ENCODE assay signal across 9 cellular contexts in genomic region chr22:39940757-39941305, GRCh38. TPM values are rescaled to one million over a fixed set of nuclear protein-coding genes. Genes with fewer than 3 reads are reported as not detected.
A peak's percentile ranks its signal among the peaks of the same experiment; 100 is the strongest.
DNase-seq lines count a peak whose midpoint lies in the region; ATAC-seq and TF ChIP-seq lines count a peak whose summit lies in the region.
"Had no signal": no experiment of that assay in that cellular context is flagged by ENCODE, and none has a peak within 500 bp of the region (broad histone marks: within the 10 kb centered on the region; RNA-seq: fewer than 3 reads in every experiment).

No MANE protein-coding gene starts in this region.

- no peak for TF ChIP-seq POLR2A in upper lobe of left lung (IDR thresholded peaks at IDR 0.05)

- H3K4me2 ChIP-seq in GM23338 (peak overlapping the region; percentile 56), mesendoderm (ENCODE audit: low read length) (no peak overlapping the region)

- CTCF ChIA-PET in activated B cell treated with CpG ODN at 0.5 μM for 24 hours (lab: Charles Lee), result interaction anchor here (0.9 to 2.9 kb wide), 2 partner anchors 42 to 84 kb away, joined by 3 to 16 read pairs; no protein-coding TSS in a partner anchor

- H2AFZ ChIP-seq in GM23338, result no peak overlapping the region

- H4K8ac ChIP-seq in mesendoderm (ENCODE audit: low read depth, low read length), result no peak overlapping the region

- no peaks in the 10 kb centered on the region for H3K79me2 ChIP-seq in GM23338 (replicated peaks; ENCODE audit: insufficient read depth)
- no peaks in the 10 kb centered on the region for H3K79me2 ChIP-seq in mesendoderm (ENCODE audit: control insufficient read depth, insufficient read depth, low read length)

- H3K27me3 ChIP-seq in GM23338 (ENCODE audit: insufficient read depth), result no peaks in the 10 kb centered on the region
- no peaks in the 10 kb centered on the region for H3K27me3 ChIP-seq in mesendoderm (ENCODE audit: insufficient read depth, low read length, poor library complexity)
- H3K27me3 ChIP-seq in upper lobe of left lung, result no peaks in the 10 kb centered on the region

- no peak overlapping the region for H3K23ac ChIP-seq in mesendoderm (ENCODE audit: low read length)

- H3K56ac ChIP-seq in mesendoderm (ENCODE audit: low read length), result no peak overlapping the region

- H2BK5ac ChIP-seq in mesendoderm (ENCODE audit: low read length), result no peak overlapping the region

- no peaks in the 10 kb centered on the region for H4K20me1 ChIP-seq in GM23338 (replicated peaks; ENCODE audit: insufficient read depth)

- TF ChIP-seq CTCF in GM23338 (conservative IDR thresholded peaks at IDR 0.05; ENCODE audit: low read depth in 2 of 2) (peak in 1 of 2 experiments; percentile 14; a peak in 1 of 4 replicates), activated B cell treated with CpG ODN at 0.5 μM for 24 hours (IDR thresholded peaks at IDR 0.05) (no peak), upper lobe of left lung (IDR thresholded peaks at IDR 0.05) (no peak)

- H2AK5ac ChIP-seq in mesendoderm (ENCODE audit: low read length), result no peak overlapping the region

- H4K5ac ChIP-seq in mesendoderm (ENCODE audit: low read length), result no peak overlapping the region

- no peaks in the 10 kb centered on the region for H3K79me1 ChIP-seq in mesendoderm (ENCODE audit: low read length)

- POLR2A ChIA-PET in activated B cell treated with CpG ODN at 0.5 μM for 24 hours (lab: Charles Lee), result no interaction called here

- no CpG with 5 or more reads among the region's 9 CpGs for WGBS in mesendoderm (ENCODE audit: extremely low coverage, insufficient coverage, low lambda C conversion rate)
- WGBS in upper lobe of left lung, 2 donors, result 68 to 74% methylated on average over 9 of the region's 9 CpGs

- H3K27me3 Mint-ChIP-seq in GM23338 (ENCODE audit: insufficient read depth, low read depth, poor library complexity) (no peaks in the 10 kb centered on the region), activated B cell treated with CpG ODN at 0.5 μM for 24 hours (no peaks in the 10 kb centered on the region)

- no peaks in the 10 kb centered on the region for H3K36me3 Mint-ChIP-seq in GM23338 (ENCODE audit: low read depth)
- no peaks in the 10 kb centered on the region for H3K36me3 Mint-ChIP-seq in activated B cell treated with CpG ODN at 0.5 μM for 24 hours (ENCODE audit: low read depth)

- no peaks in the 10 kb centered on the region for H3K9me2 ChIP-seq in GM23338 (ENCODE audit: insufficient read depth)

- intact Hi-C loops in activated B cell treated with CpG ODN at 0.5 μM for 24 hours (cut with micrococcal nuclease), result loop anchor here (1.0 to 2.0 kb wide), 3 partner anchors 84 to 406 kb away; no protein-coding TSS in a partner anchor

- H3K9ac ChIP-seq in mesendoderm (ENCODE audit: low read length), result no peak overlapping the region

- no peak for TF ChIP-seq EP300 in upper lobe of left lung (IDR thresholded peaks at IDR 0.05)

- no peak overlapping the region for H2BK15ac ChIP-seq in mesendoderm (replicated peaks; ENCODE audit: low read depth)

- H3K4me1 Mint-ChIP-seq in GM23338 (peaks cover 61% of the 10 kb centered on the region), activated B cell treated with CpG ODN at 0.5 μM for 24 hours (peaks cover 73% of the 10 kb centered on the region)

- H3K36me3 ChIP-seq in GM23338 (ENCODE audit: insufficient read depth) (no peaks in the 10 kb centered on the region), mesendoderm (ENCODE audit: control insufficient read depth, insufficient read depth, low read length) (no peaks in the 10 kb centered on the region), upper lobe of left lung (no peaks in the 10 kb centered on the region)
- H3K36me3 ChIP-seq: tibial artery had no signal

- peaks cover 5% of the 10 kb centered on the region; the same call in 1 of the 2 replicates for H3F3A ChIP-seq in GM23338 (replicated peaks; ENCODE audit: low read depth)

- DNase-seq in GM23338 (ENCODE audit: low spot score) (peak; percentile 53), activated B cell treated with CpG ODN at 0.5 μM for 24 hours (no peak), mesendoderm (peak; percentile 43), Kasumi-1 (lab: John Stamatoyannopoulos, UW) (no peak), upper lobe of left lung (no peak), NOMO-1 treated with DMSO at 0.1 percent for 48 hours (lab: John Stamatoyannopoulos, UW; ENCODE audit: unreplicated experiment) (no peak)
- DNase-seq: cerebellar nuclear complex, tibial artery had no signal

- no peak overlapping the region for H3K4me3 ChIP-seq in GM23338
- H3K4me3 ChIP-seq in mesendoderm (ENCODE audit: low read length), result no peak overlapping the region
- H3K4me3 ChIP-seq in upper lobe of left lung, result no peak overlapping the region
- H3K4me3 ChIP-seq: tibial artery had no signal

- H3K9me3 Mint-ChIP-seq in GM23338, result no peaks in the 10 kb centered on the region
- H3K9me3 Mint-ChIP-seq in activated B cell treated with CpG ODN at 0.5 μM for 24 hours, result no peaks in the 10 kb centered on the region

- H3K4me3 Mint-ChIP-seq in GM23338 (peak overlapping the region; percentile 8; the same call in 1 of the 3 replicates), activated B cell treated with CpG ODN at 0.5 μM for 24 hours (no peak overlapping the region)

- no peak overlapping the region for H3K4ac ChIP-seq in mesendoderm (ENCODE audit: low read depth, low read length)

- H3K4me1 ChIP-seq in GM23338 (ENCODE audit: insufficient read depth) (peaks cover 59% of the 10 kb centered on the region), mesendoderm (ENCODE audit: control insufficient read depth, low read depth, low read length) (peaks cover 5% of the 10 kb centered on the region), upper lobe of left lung (no peaks in the 10 kb centered on the region)
- H3K4me1 ChIP-seq: tibial artery had no signal

- H2BK120ac ChIP-seq in mesendoderm (ENCODE audit: low read depth, low read length), result no peak overlapping the region

- peak overlapping the region; percentile 66; the same call in 1 of the 2 replicates for H3K27ac Mint-ChIP-seq in GM23338
- no peak overlapping the region for H3K27ac Mint-ChIP-seq in activated B cell treated with CpG ODN at 0.5 μM for 24 hours

- H3K27ac ChIP-seq in GM23338 (ENCODE audit: low read depth) (peak overlapping the region; percentile 21; the same call in 1 of the 2 replicates), mesendoderm (ENCODE audit: low read depth, low read length) (no peak overlapping the region), upper lobe of left lung (no peak overlapping the region)
- H3K27ac ChIP-seq: tibial artery had no signal

- H3K18ac ChIP-seq in mesendoderm (ENCODE audit: low read length), result no peak overlapping the region

- H3K9me3 ChIP-seq in upper lobe of left lung, result no peaks in the 10 kb centered on the region
- H3K9me3 ChIP-seq: tibial artery had no signal

- ATAC-seq in GM23338 (peak; percentile 25), activated B cell treated with CpG ODN at 0.5 μM for 24 hours (ENCODE audit: low read depth) (peak; percentile 63), upper lobe of left lung (ENCODE audit: low FRiP score in 2 of 2) (no peak)

TF ChIP-seq in GM23338, 12 proteins besides CTCF, POLR2A, EP300 and RAD21 (continues in another document):
- no peak for TF ChIP-seq STAT1 (IDR thresholded peaks at IDR 0.05; ENCODE audit: unreplicated experiment)

RNA-seq across cellular contexts. Expression of gene TMA7B, which starts 19.4 kb away (rescaled TPM):
- not detected in 2 replicates for total RNA-seq in GM23338 (2014; rRNA removed; shearing (Covaris generic))
- polyA plus RNA-seq in GM23338 (2016; fragmentation: Nextera tagmentation; extraction: Ambion mirVana), result not detected in 2 replicates
- total RNA-seq in activated B cell treated with CpG ODN at 0.5 μM for 24 hours (0.58 TPM in 1 of 2 replicates, not detected in the other), upper lobe of left lung (1 to 10 TPM in 2 of 6 donors, under 1 TPM in 3, not detected in 1; 0.24 to 2.3 (median 0.76) TPM)
- polyA plus RNA-seq in mesendoderm (2013, experiment 1 of 2), result not detected
- polyA plus RNA-seq in mesendoderm (2013, experiment 2 of 2), result not detected
- total RNA-seq: HT-29 had no signal

RNA-seq across cellular contexts. Expression of gene GRAP2, which starts 39.9 kb away (rescaled TPM):
- 0.42 TPM in 1 of 2 replicates, not detected in the other for total RNA-seq in GM23338 (2014; rRNA removed; shearing (Covaris generic))
- polyA plus RNA-seq in GM23338 (2016; fragmentation: Nextera tagmentation; extraction: Ambion mirVana), result not detected in 2 replicates
- total RNA-seq in activated B cell treated with CpG ODN at 0.5 μM for 24 hours (4.2 and 4.3 TPM in 2 replicates), upper lobe of left lung (10 to 100 TPM in 1 of 6 donors, 1 to 10 TPM in 5; 3.2 to 22.0 (median 7.2) TPM)
- polyA plus RNA-seq in mesendoderm (2013, experiment 1 of 2), result 0.13 TPM
- 0.15 TPM for polyA plus RNA-seq in mesendoderm (2013, experiment 2 of 2)
- total RNA-seq: HT-29 had no signal

RNA-seq across cellular contexts. Expression of gene ENTHD1, which starts 47.3 kb away (rescaled TPM):
- not detected in 2 replicates for total RNA-seq in GM23338 (2014; rRNA removed; shearing (Covaris generic))
- polyA plus RNA-seq in GM23338 (2016; fragmentation: Nextera tagmentation; extraction: Ambion mirVana), result not detected in 2 replicates
- total RNA-seq in activated B cell treated with CpG ODN at 0.5 μM for 24 hours (0.15 TPM in 1 of 2 replicates, not detected in the other), upper lobe of left lung (under 1 TPM in 1 of 6 donors, not detected in 5; 0.09 TPM)
- polyA plus RNA-seq in mesendoderm (2013, experiment 1 of 2), result not detected
- not detected for polyA plus RNA-seq in mesendoderm (2013, experiment 2 of 2)
- total RNA-seq: HT-29 had no signal

RNA-seq across cellular contexts. Expression of gene FAM83F, which starts 53.9 kb away (rescaled TPM):
- total RNA-seq in GM23338 (2014; rRNA removed; shearing (Covaris generic)), result 13.5 and 15.9 TPM in 2 replicates
- 3.5 and 3.7 TPM in 2 replicates for polyA plus RNA-seq in GM23338 (2016; fragmentation: Nextera tagmentation; extraction: Ambion mirVana)
- total RNA-seq in activated B cell treated with CpG ODN at 0.5 μM for 24 hours (0.02 and 0.13 TPM in 2 replicates), upper lobe of left lung (1 to 10 TPM in 2 of 6 donors, under 1 TPM in 4; 0.23 to 2.8 (median 0.67) TPM)
- 8.8 TPM for polyA plus RNA-seq in mesendoderm (2013, experiment 1 of 2)
- 8.1 TPM for polyA plus RNA-seq in mesendoderm (2013, experiment 2 of 2)

Comparison
In these comparisons a context has a peak if more than half of its experiments do, and no peak if none do; other contexts are left out.
1. ATAC-seq: peak in GM23338 (single experiment) and activated B cell treated with CpG ODN at 0.5 μM for 24 hours (single experiment); none in upper lobe of left lung (0 of 2).
2. DNase-seq: peak in GM23338 (single experiment) and mesendoderm (single experiment); none in activated B cell treated with CpG ODN at 0.5 μM for 24 hours (single experiment), Kasumi-1 (0 of 2), upper lobe of left lung (0 of 2) and NOMO-1 treated with DMSO at 0.1 percent for 48 hours (single experiment).